10 cellular contexts compared by ENCODE assay signal in genomic region chr3:46674031-46674592, GRCh38. TPM values are rescaled to one million over a fixed set of nuclear protein-coding genes. Genes with fewer than 3 reads are reported as not detected.
DNase-seq lines count a peak whose midpoint lies in the region; ATAC-seq, FAIRE-seq and TF ChIP-seq lines count a peak whose summit lies in the region.
"Had no signal": no experiment of that assay in that cellular context is flagged by ENCODE, and none has a peak within 500 bp of the region (broad histone marks: within the 10 kb centered on the region; RNA-seq: fewer than 3 reads in every experiment).

No MANE protein-coding gene starts in this region.

- H3K4me1 Mint-ChIP-seq in stimulated activated memory B cell treated with anti-CD40 and anti-IgM and Interleukin-4, amounts not matched to agents 10 μg/mL and 1 μg/mL and 100 μg/mL, for 72 hours: no peaks in the 10 kb centered on the region

- H3K4me3 Mint-ChIP-seq in stimulated activated memory B cell treated with anti-CD40 and anti-IgM and Interleukin-4, amounts not matched to agents 10 μg/mL and 1 μg/mL and 100 μg/mL, for 72 hours: no peak overlapping the region

- H3K79me1 ChIP-seq in IMR-90 (ENCODE audit: low read depth in 1 of 2, low read length in 2 of 2): no peaks in the 10 kb centered on the region

- TF ChIP-seq POLR2A in IMR-90 (IDR thresholded peaks at IDR 0.05; ENCODE audit: low read depth, low read length): no peak

- ATAC-seq in IMR-90 (ENCODE audit: low read depth): no peak
- ATAC-seq in stimulated activated memory B cell treated with anti-CD40 and anti-IgM and Interleukin-4, amounts not matched to agents 10 μg/mL and 1 μg/mL and 100 μg/mL, for 72 hours: no peak

- DNase-seq in IMR-90 (no peak), bronchial epithelial cell (ENCODE audit: low read depth) (no peak), mesenteric fat pad (ENCODE audit: low spot score) (peak; percentile 86), GM10248 (ENCODE audit: extremely low spot score) (no peak), HAP-1 (ENCODE audit: low spot score in 2 of 2) (no peak)
- DNase-seq: SHP77 treated with DMSO at 0.1 percent for 48 hours had no signal

- peaks cover 20% of the 10 kb centered on the region for H3K27me3 Mint-ChIP-seq in stimulated activated memory B cell treated with anti-CD40 and anti-IgM and Interleukin-4, amounts not matched to agents 10 μg/mL and 1 μg/mL and 100 μg/mL, for 72 hours

- H3K9me3 Mint-ChIP-seq in stimulated activated memory B cell treated with anti-CD40 and anti-IgM and Interleukin-4, amounts not matched to agents 10 μg/mL and 1 μg/mL and 100 μg/mL, for 72 hours: no peaks in the 10 kb centered on the region

- in situ Hi-C loops in IMR-90 (cut with MboI; ENCODE audit: low sequenced_read_pairs): no loop called here
- in situ Hi-C loops in HAP-1 (cut with MboI; ENCODE audit: low sequenced_read_pairs): no loop called here

- no peak overlapping the region for H3K18ac ChIP-seq in IMR-90 (ENCODE audit: low read depth, low read length)

- no peaks in the 10 kb centered on the region for H3K36me3 ChIP-seq in DOHH2 (ENCODE audit: control insufficient read depth, low read length)
- H3K36me3 ChIP-seq in IMR-90 (ENCODE audit: control insufficient read depth, insufficient read depth, low read length): peaks cover 5% of the 10 kb centered on the region; the same call in 1 of the 2 replicates
- peaks cover 75% of the 10 kb centered on the region for H3K36me3 ChIP-seq in bronchial epithelial cell (ENCODE audit: control insufficient read depth, insufficient read depth, low read length)
- H3K36me3 ChIP-seq in HAP-1 (replicated peaks): no peaks in the 10 kb centered on the region

- H2BK120ac ChIP-seq in IMR-90 (ENCODE audit: low read depth, low read length): no peak overlapping the region

- no peaks in the 10 kb centered on the region for H3K9me2 ChIP-seq in DOHH2 (replicated peaks; ENCODE audit: control insufficient read depth, low read length)

- no peak overlapping the region for H4K8ac ChIP-seq in IMR-90 (ENCODE audit: low read depth in 2 of 2, low read length in 2 of 2)

- no peak overlapping the region for H3K23ac ChIP-seq in IMR-90 (ENCODE audit: low read depth, low read length)

- H3K4me1 ChIP-seq in DOHH2 (ENCODE audit: control insufficient read depth, low read length): no peaks in the 10 kb centered on the region
- H3K4me1 ChIP-seq in IMR-90 (ENCODE audit: control insufficient read depth, insufficient read depth, low read length): peaks cover 2% of the 10 kb centered on the region; the same call in 1 of the 2 replicates
- H3K4me1 ChIP-seq in HAP-1: no peaks in the 10 kb centered on the region

- H3K4me2 ChIP-seq in DOHH2 (ENCODE audit: low read length): no peak overlapping the region
- H3K4me2 ChIP-seq in IMR-90 (ENCODE audit: low read depth, low read length): no peak overlapping the region

- no peaks in the 10 kb centered on the region for H3K79me2 ChIP-seq in DOHH2 (ENCODE audit: control insufficient read depth, low read length)

- no peaks in the 10 kb centered on the region for H3F3A ChIP-seq in DOHH2 (ENCODE audit: control insufficient read depth, insufficient read depth)

- no peak overlapping the region for H2BK20ac ChIP-seq in IMR-90 (ENCODE audit: low read depth, low read length)

- H4K91ac ChIP-seq in IMR-90 (ENCODE audit: insufficient read depth, low read depth, low read length): no peak overlapping the region

- H3K27me3 ChIP-seq in DOHH2 (ENCODE audit: control insufficient read depth, low read length) (peaks cover 11% of the 10 kb centered on the region), IMR-90 (ENCODE audit: control insufficient read depth, insufficient read depth, low read length) (no peaks in the 10 kb centered on the region), bronchial epithelial cell (ENCODE audit: control insufficient read depth, insufficient read depth, low read length) (no peaks in the 10 kb centered on the region), HAP-1 (ENCODE audit: low read depth) (no peaks in the 10 kb centered on the region)

- no TSS peak for BruUV-seq in IMR-90 (replicated peaks; lab: Mats Ljungman, UMichigan)

- no peak for TF ChIP-seq RAD21 in IMR-90 (IDR thresholded peaks at IDR 0.05; ENCODE audit: low read length)

- intact Hi-C loops in IMR-90 (cut with micrococcal nuclease): no loop called here

- H3K9me1 ChIP-seq in IMR-90 (ENCODE audit: insufficient read depth, low read length): no peaks in the 10 kb centered on the region

- H2BK15ac ChIP-seq in IMR-90 (ENCODE audit: low read depth, low read length): no peak overlapping the region

- no peak overlapping the region for H3K27ac ChIP-seq in DOHH2 (ENCODE audit: low read depth, low read length)
- H3K27ac ChIP-seq in IMR-90 (ENCODE audit: insufficient read depth, low read length): no peak overlapping the region
- H3K27ac ChIP-seq: HL-60 had no signal

- FAIRE-seq in bronchial epithelial cell (lab: Jason Lieb, UNC): peak; percentile 81
- FAIRE-seq: endometrium had no signal

- no peak overlapping the region for H2AK9ac ChIP-seq in IMR-90 (replicated peaks; ENCODE audit: low read depth, low read length, poor library complexity)

- H4K20me1 ChIP-seq in DOHH2 (ENCODE audit: control insufficient read depth, insufficient read depth, low read depth, low read length) (no peaks in the 10 kb centered on the region), IMR-90 (ENCODE audit: insufficient read depth, low read length) (no peaks in the 10 kb centered on the region)

- WGBS in IMR-90 (ENCODE audit: extremely low coverage in 2 of 2, insufficient read length in 1 of 2), 2 experiments: 100% methylated on average over 1 of the region's 8 CpGs; no CpG with 5 or more reads in 1 of the 2 experiments

- H2AFZ ChIP-seq in IMR-90 (replicated peaks; ENCODE audit: low read length, poor library complexity): no peak overlapping the region

- H2BK5ac ChIP-seq in IMR-90 (ENCODE audit: low read depth, low read length, poor library complexity, severe bottlenecking): no peak overlapping the region

- POLR2A ChIA-PET in IMR-90 (lab: Charles Lee; ENCODE audit: unreplicated experiment) (no interaction called here), GM10248 (lab: Yijun Ruan, JAX) (no interaction called here)

- TF ChIP-seq CTCF in DOHH2 (IDR thresholded peaks at IDR 0.05; ENCODE audit: low read depth, low read length, poor library complexity, severe bottlenecking) (peak; percentile 43), IMR-90 (conservative IDR thresholded peaks at IDR 0.05; ENCODE audit: low read depth, low read length) (peak; percentile 13; the same call in 1 of the 2 replicates), bronchial epithelial cell (IDR thresholded peaks at IDR 0.05; ENCODE audit: insufficient read depth, low read length, severe bottlenecking) (peak; percentile 38), GM10248 (IDR thresholded peaks at IDR 0.05; ENCODE audit: control extremely low read depth, extremely low read depth, low read depth, missing control alignments) (no peak)

- H3K9me3 ChIP-seq in DOHH2 (ENCODE audit: control insufficient read depth, insufficient read depth, low read length): no peaks in the 10 kb centered on the region
- no peaks in the 10 kb centered on the region for H3K9me3 ChIP-seq in IMR-90 (ENCODE audit: control insufficient read depth, insufficient read depth, low read length)
- H3K9me3 ChIP-seq in HAP-1: no peaks in the 10 kb centered on the region

- CTCF ChIA-PET in IMR-90 (lab: Yijun Ruan, JAX): no interaction called here
- CTCF ChIA-PET in GM10248 (lab: Yijun Ruan, JAX): interaction anchor here (1.5 kb wide), 1 partner anchor 11 kb away, joined by 3 read pairs; no protein-coding TSS in a partner anchor

- H3K4me3 ChIP-seq in DOHH2 (ENCODE audit: low read length) (no peak overlapping the region), IMR-90 (ENCODE audit: insufficient read depth, low read depth, low read length) (no peak overlapping the region), bronchial epithelial cell (ENCODE audit: low read depth, low read length) (no peak overlapping the region), HAP-1 (no peak overlapping the region)

- H2AK5ac ChIP-seq in IMR-90 (ENCODE audit: low read depth, low read length): no peak overlapping the region

- no peak overlapping the region for H3K27ac Mint-ChIP-seq in stimulated activated memory B cell treated with anti-CD40 and anti-IgM and Interleukin-4, amounts not matched to agents 10 μg/mL and 1 μg/mL and 100 μg/mL, for 72 hours

- dilution Hi-C loops in IMR-90 (cut with HindIII; ENCODE audit: low sequenced_read_pairs, unreplicated experiment): no loop called here

- no peak overlapping the region for H3K9ac ChIP-seq in IMR-90 (ENCODE audit: low read depth, low read length)

- H3K4ac ChIP-seq in IMR-90 (ENCODE audit: low read depth, low read length): no peak overlapping the region

- H3K14ac ChIP-seq in IMR-90 (replicated peaks; ENCODE audit: low read depth, low read length): no peak overlapping the region

- no peak overlapping the region for H4K5ac ChIP-seq in IMR-90 (ENCODE audit: low read depth, low read length)

- no peaks in the 10 kb centered on the region for H3K36me3 Mint-ChIP-seq in stimulated activated memory B cell treated with anti-CD40 and anti-IgM and Interleukin-4, amounts not matched to agents 10 μg/mL and 1 μg/mL and 100 μg/mL, for 72 hours

- no peak overlapping the region for H3K56ac ChIP-seq in IMR-90 (ENCODE audit: extremely low read depth, insufficient read depth, low read length)

TF ChIP-seq in IMR-90, 13 proteins besides CTCF, POLR2A, EP300 and RAD21 (continues in another document):
- TF ChIP-seq CHD1 (IDR thresholded peaks at IDR 0.05; ENCODE audit: low read depth, low read length): no peak
- no peak for TF ChIP-seq CEBPB (IDR thresholded peaks at IDR 0.05; ENCODE audit: low read depth, low read length)

RNA-seq across cellular contexts. Expression of gene ALS2CL, which starts 19.4 kb away (rescaled TPM):
- total RNA-seq in IMR-90 (2012; rRNA removed) (1.4 and 2.2 TPM in 2 replicates), bronchial epithelial cell (163 and 240 TPM in 2 replicates), mesenteric fat pad (8.4 TPM)
- polyA plus RNA-seq in IMR-90 (2012; rRNA removed): 4.6 and 4.8 TPM in 2 replicates
- polyA plus RNA-seq in IMR-90 (2012; cell fraction: cytosol; rRNA removed): 0.56 and 1.5 TPM in 2 replicates
- 25.7 and 43.0 TPM in 2 replicates for polyA plus RNA-seq in IMR-90 (2012; cell fraction: nucleus; rRNA removed; ENCODE audit: low replicate concordance)

RNA-seq across cellular contexts. Expression of gene TMIE, which starts 27.1 kb away (rescaled TPM):
- total RNA-seq in IMR-90 (2012; rRNA removed): not detected in 2 replicates
- 0.10 and 0.12 TPM in 2 replicates for polyA plus RNA-seq in IMR-90 (2012; rRNA removed)
- polyA plus RNA-seq in IMR-90 (2012; cell fraction: cytosol; rRNA removed): 0.11 TPM in 1 of 2 replicates, not detected in the other
- 0.08 TPM in 2 replicates for polyA plus RNA-seq in IMR-90 (2012; cell fraction: nucleus; rRNA removed; ENCODE audit: low replicate concordance)
- 1.3 and 1.6 TPM in 2 replicates for total RNA-seq in bronchial epithelial cell
- 0.19 TPM for total RNA-seq in mesenteric fat pad

RNA-seq across cellular contexts. Expression of gene PRSS50, which starts 43.6 kb away (rescaled TPM):
- total RNA-seq in IMR-90 (2012; rRNA removed): not detected in 2 replicates
- not detected in 2 replicates for polyA plus RNA-seq in IMR-90 (2012; rRNA removed)
- polyA plus RNA-seq in IMR-90 (2012; cell fraction: cytosol; rRNA removed): not detected in 2 replicates
- polyA plus RNA-seq in IMR-90 (2012; cell fraction: nucleus; rRNA removed; ENCODE audit: low replicate concordance): 0.09 TPM in 1 of 2 replicates, not detected in the other
- not detected in 2 replicates for total RNA-seq in bronchial epithelial cell
- not detected for total RNA-seq in mesenteric fat pad

Comparison
In these comparisons a context has a peak if more than half of its experiments do, and no peak if none do; other contexts are left out.
1. RNA of gene ALS2CL, which starts 19.4 kb away (total RNA-seq): 163 to 240 TPM in bronchial epithelial cell; 8.4 TPM in mesenteric fat pad (single experiment) and 1.4 to 2.2 TPM in IMR-90; every median in the first group is over 10 times any median in the second.